8 cellular contexts compared by ENCODE assay signal in the genomic region with DNA sequence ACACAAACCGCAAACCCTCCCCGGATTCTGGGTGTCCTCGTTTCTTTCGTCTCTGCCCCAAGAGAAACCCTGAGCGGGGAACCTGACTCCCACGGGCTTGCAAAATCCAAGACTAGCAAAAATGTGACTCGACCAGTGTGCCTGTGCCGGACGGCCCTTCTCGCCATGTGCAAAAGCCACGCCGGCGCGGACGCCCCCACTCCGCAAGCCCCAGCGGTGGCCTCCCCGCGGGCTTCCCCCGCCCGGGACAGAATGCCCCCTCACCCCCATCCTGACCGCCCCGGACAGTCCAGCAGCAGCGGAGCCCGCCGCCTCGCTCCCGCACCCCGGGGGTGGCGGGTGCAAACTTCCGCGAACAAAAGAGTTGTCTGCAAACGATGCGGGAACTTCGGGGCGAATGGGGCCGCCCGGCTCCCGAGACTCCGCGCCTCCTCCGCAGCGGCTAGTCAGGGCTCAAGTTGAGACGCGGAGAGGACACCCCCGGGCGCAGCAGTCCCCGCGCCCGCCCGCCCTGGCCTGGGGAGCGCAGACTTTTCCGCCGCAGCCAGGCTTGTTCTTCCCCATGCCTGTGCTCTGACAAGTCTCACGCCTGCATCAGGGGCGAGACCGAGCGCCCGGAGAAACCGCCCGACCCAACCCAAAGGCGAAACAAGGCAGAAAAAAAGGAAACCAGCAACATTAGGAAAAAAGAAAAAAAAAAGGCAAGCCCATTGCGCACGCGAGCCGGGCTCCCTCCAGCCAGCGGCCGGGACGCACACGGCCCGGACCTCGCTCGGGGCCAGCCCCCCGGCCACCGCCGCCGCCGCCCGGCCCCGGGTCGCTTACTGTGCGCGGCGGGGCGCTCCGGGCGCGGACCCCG. TPM values are rescaled to one million over a fixed set of nuclear protein-coding genes. Genes with fewer than 3 reads are reported as not detected.
DNase-seq lines count a peak whose midpoint lies in the region; ATAC-seq and TF ChIP-seq lines count a peak whose summit lies in the region.

No MANE protein-coding gene starts in this region.

- peak; percentile 23 to 26 for DNase-seq in activated CD4-positive, alpha-beta T cell treated with anti-CD3 and anti-CD28 coated beads for 4 hours
- no peak for DNase-seq in activated CD4-positive, alpha-beta T cell treated with anti-CD3 and anti-CD28 coated beads for 1 hour
- DNase-seq in HL-60 (ENCODE audit: low read depth in 1 of 2, low spot score in 1 of 2) (peak in 1 of 2 experiments; percentile 65), G401 (ENCODE audit: low spot score) (no peak)
- peak; percentile 53 for DNase-seq in activated CD4-positive, CD25-positive, alpha-beta regulatory T cell treated with anti-CD3 and anti-CD28 coated beads, Interleukin-2, amount 50 U/mL, for 72 hours
- DNase-seq in naive thymus-derived CD8-positive, alpha-beta T cell, result no peak

- WGBS in esophagus, 2 donors, result 1% methylated on average over 77 to 89 of the region's 89 CpGs

- POLR2A ChIA-PET in naive thymus-derived CD8-positive, alpha-beta T cell (lab: Charles Lee), result interaction anchor here (1.0 to 4.7 kb wide), 8 partner anchors 14 to 132 kb away, joined by 3 to 52 read pairs (median 18); no protein-coding TSS in a partner anchor

- peaks cover under 1 to 7% of the 10 kb centered on the region in 2 donors for H3K4me1 ChIP-seq in esophagus (ENCODE audit: control insufficient read depth in 2 of 2, insufficient read depth in 2 of 2, low read length in 1 of 2)

- no peaks in the 10 kb centered on the region for H3K9me3 ChIP-seq in esophagus (ENCODE audit: control insufficient read depth in 2 of 2, insufficient read depth in 1 of 2, low read depth in 1 of 2, low read length in 1 of 2)

- H3K36me3 Mint-ChIP-seq in naive thymus-derived CD8-positive, alpha-beta T cell, result peaks cover 0 to 6% (median 0%) of the 10 kb centered on the region in 3 donors

- in situ Hi-C loops in G401 (cut with HindIII; ENCODE audit: low sequenced_read_pairs), result no loop called here

- peak overlapping the region; percentile 84 for H3K27ac ChIP-seq in HL-60 (replicated peaks)
- peak overlapping the region; percentile 86 to 95 for H3K27ac ChIP-seq in esophagus (ENCODE audit: low read depth in 2 of 2, low read length in 1 of 2)

- H3K4me3 ChIP-seq in HL-60 (replicated peaks; ENCODE audit: insufficient read depth, low read length) (peak overlapping the region; percentile 77), esophagus (ENCODE audit: low read depth in 1 of 2, low read length in 2 of 2) (peak overlapping the region; percentile 70 to 73)

- H3K27me3 ChIP-seq in HL-60 (ENCODE audit: insufficient read depth, poor library complexity, severe bottlenecking), result no peaks in the 10 kb centered on the region
- H3K27me3 ChIP-seq in esophagus (ENCODE audit: control insufficient read depth in 1 of 2, insufficient read depth in 2 of 2, low read length in 2 of 2), result no peaks in the 10 kb centered on the region

- no peak for TF ChIP-seq CTCF in HL-60 (IDR thresholded peaks at IDR 0.05; ENCODE audit: insufficient read depth, low read length)

- H3K9me3 Mint-ChIP-seq in naive thymus-derived CD8-positive, alpha-beta T cell, result no peaks in the 10 kb centered on the region

- no peaks in the 10 kb centered on the region for H3K27me3 Mint-ChIP-seq in naive thymus-derived CD8-positive, alpha-beta T cell

- ATAC-seq in naive thymus-derived CD8-positive, alpha-beta T cell, result peak; percentile 12 to 24
- ATAC-seq in HG03565 (IDR thresholded peaks at IDR 0.05; ENCODE audit: unreplicated experiment), result no peak

- no peaks in the 10 kb centered on the region for H3K36me3 ChIP-seq in esophagus (ENCODE audit: control insufficient read depth in 2 of 2, insufficient read depth in 2 of 2, low read length in 1 of 2)

- H3K27ac Mint-ChIP-seq in naive thymus-derived CD8-positive, alpha-beta T cell, result peak overlapping the region; percentile 83 to 98 (median 92)

- peaks cover 37 to 58% (median 53%) of the 10 kb centered on the region in 4 donors for H3K4me1 Mint-ChIP-seq in naive thymus-derived CD8-positive, alpha-beta T cell

- peak overlapping the region; percentile 91 to 99 (median 96) for H3K4me3 Mint-ChIP-seq in naive thymus-derived CD8-positive, alpha-beta T cell

RNA-seq across cellular contexts. Expression of a gene that starts 0.8 kb away (rescaled TPM):
- polyA plus RNA-seq in esophagus, result 10 to 100 TPM in 1 of 2 donors, 1 to 10 TPM in 1; 9.0 to 16.8 TPM
- total RNA-seq in naive thymus-derived CD8-positive, alpha-beta T cell, result 10 to 100 TPM; 22.2 to 23.2 TPM
- polyA plus RNA-seq in naive thymus-derived CD8-positive, alpha-beta T cell, result 10 to 100 TPM in 2 of 3 donors, 1 to 10 TPM in 1; 2.4 to 15.1 (median 11.9) TPM
- 17.0 and 21.4 TPM in 2 replicates for total RNA-seq in G401 (2014; rRNA removed; shearing (Covaris generic))

RNA-seq across cellular contexts. Expression of a gene that starts 48.3 kb away (rescaled TPM):
- 10 to 100 TPM in 1 of 2 donors, 1 to 10 TPM in 1; 7.1 to 15.3 TPM for polyA plus RNA-seq in esophagus
- total RNA-seq in naive thymus-derived CD8-positive, alpha-beta T cell, result 10 to 100 TPM; 18.4 to 22.4 TPM
- 10 to 100 TPM; 21.1 to 29.9 (median 22.6) TPM for polyA plus RNA-seq in naive thymus-derived CD8-positive, alpha-beta T cell
- total RNA-seq in G401 (2014; rRNA removed; shearing (Covaris generic)), result 35.6 and 35.8 TPM in 2 replicates

RNA-seq across cellular contexts. Expression of a gene that starts 58.2 kb away (rescaled TPM):
- polyA plus RNA-seq in esophagus, result 1 to 10 TPM; 5.1 to 6.9 TPM
- total RNA-seq in naive thymus-derived CD8-positive, alpha-beta T cell, result 10 to 100 TPM; 16.0 to 16.1 TPM
- polyA plus RNA-seq in naive thymus-derived CD8-positive, alpha-beta T cell, result 10 to 100 TPM; 10.6 to 11.2 (median 11.0) TPM
- 11.4 and 16.8 TPM in 2 replicates for total RNA-seq in G401 (2014; rRNA removed; shearing (Covaris generic))

Comparison
In these comparisons a context has a peak if more than half of its experiments do, and no peak if none do; other contexts are left out.
1. DNase-seq: peak in activated CD4-positive, alpha-beta T cell treated with anti-CD3 and anti-CD28 coated beads for 4 hours (2 of 2) and activated CD4-positive, CD25-positive, alpha-beta regulatory T cell treated with anti-CD3 and anti-CD28 coated beads, Interleukin-2, amount 50 U/mL, for 72 hours (single experiment); none in activated CD4-positive, alpha-beta T cell treated with anti-CD3 and anti-CD28 coated beads for 1 hour (single experiment), naive thymus-derived CD8-positive, alpha-beta T cell (0 of 10) and G401 (single experiment).